Comparison of ENCODE assay signal across 8 cellular contexts in the genomic region with DNA sequence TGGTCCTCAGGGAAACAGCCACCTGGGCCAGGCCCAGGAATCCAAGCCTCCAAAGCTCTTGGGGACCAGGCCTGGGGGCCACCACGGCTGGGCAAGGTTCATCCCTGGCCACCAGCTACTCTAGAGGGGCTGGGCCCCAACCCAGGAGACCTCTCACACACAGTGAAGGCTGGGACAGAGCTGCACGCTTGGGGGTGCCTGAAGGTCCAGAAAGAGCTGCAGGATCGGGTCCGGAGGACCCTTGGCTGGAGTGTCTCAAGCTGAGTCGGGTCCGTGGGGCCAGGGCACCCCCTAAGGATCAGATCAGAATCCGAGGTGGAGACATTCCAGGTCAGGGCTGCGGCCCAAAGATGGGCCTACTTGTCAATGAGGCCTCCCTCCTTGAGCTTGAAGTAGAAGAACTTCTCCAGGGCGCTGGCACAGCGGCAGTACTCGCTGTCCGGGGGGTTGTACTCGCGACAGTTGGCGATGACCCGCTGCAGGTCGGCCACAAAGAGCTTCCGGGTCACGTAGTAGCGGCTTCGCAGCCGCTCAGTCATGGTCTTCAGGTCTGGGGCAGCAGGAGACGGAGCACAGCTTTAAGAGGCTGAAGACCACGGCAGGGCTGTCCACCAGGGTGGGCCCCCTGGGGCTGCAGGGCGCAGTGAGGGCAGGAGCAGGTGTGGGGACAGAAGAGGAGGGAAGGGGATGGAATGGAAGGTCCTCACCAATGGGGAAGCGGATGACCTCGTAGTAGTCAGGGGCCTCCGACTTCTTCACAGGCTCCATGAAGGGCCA. TPM values are rescaled to one million over a fixed set of nuclear protein-coding genes. Genes with fewer than 3 reads are reported as not detected.
DNase-seq lines count a peak whose midpoint lies in the region; FAIRE-seq and TF ChIP-seq lines count a peak whose summit lies in the region.
"Had no signal": no experiment of that assay in that cellular context is flagged by ENCODE, and none has a peak within 500 bp of the region (broad histone marks: within the 10 kb centered on the region; RNA-seq: fewer than 3 reads in every experiment).

No MANE protein-coding gene starts in this region.

- H3K4me3 Mint-ChIP-seq in activated CD4-positive, alpha-beta memory T cell treated with anti-CD3 and anti-CD28 coated beads, Interleukin-2, amount 10 ng/mL, durations not matched to agents 7 days and 5 days = peak overlapping the region; percentile 91

- H3K27ac Mint-ChIP-seq in activated CD4-positive, alpha-beta memory T cell treated with anti-CD3 and anti-CD28 coated beads, Interleukin-2, amount 10 ng/mL, durations not matched to agents 7 days and 5 days = peak overlapping the region; percentile 98

- H3K4me2 ChIP-seq in keratinocyte (ENCODE audit: control insufficient read depth, extremely low read depth, insufficient read depth, low read depth, low read length) = no peak overlapping the region

- POLR2A ChIA-PET in activated CD4-positive, alpha-beta memory T cell treated with anti-CD3 and anti-CD28 coated beads, Interleukin-2, amount 10 ng/mL, durations not matched to agents 7 days and 5 days (lab: Charles Lee) = interaction anchor here (1.0 to 11.7 kb wide), 27 partner anchors 7 to 711 kb away, joined by 4 to 237 read pairs (median 8); a partner anchor contains a TSS

- CTCF ChIA-PET in activated CD4-positive, alpha-beta memory T cell treated with anti-CD3 and anti-CD28 coated beads, Interleukin-2, amount 10 ng/mL, durations not matched to agents 7 days and 5 days (lab: Charles Lee) = interaction anchor here (0.8 to 6.1 kb wide), 11 partner anchors 10 to 183 kb away, joined by 3 to 70 read pairs (median 10); a partner anchor contains a TSS

- TF ChIP-seq POLR2A in stomach (IDR thresholded peaks at IDR 0.05) = no peak

- WGBS in stomach, 5 donors = 86 to 90% (median 88%) methylated on average over 24 to 28 of the region's 28 CpGs

- peaks cover 48% of the 10 kb centered on the region for H3K36me3 Mint-ChIP-seq in activated CD4-positive, alpha-beta memory T cell treated with anti-CD3 and anti-CD28 coated beads, Interleukin-2, amount 10 ng/mL, durations not matched to agents 7 days and 5 days (ENCODE audit: low read depth)

- TF ChIP-seq EP300 in stomach (IDR thresholded peaks at IDR 0.05) = no peak

- H3K27ac ChIP-seq in HL-60 (replicated peaks) = peak overlapping the region; percentile 55
- peak overlapping the region; percentile 76 for H3K27ac ChIP-seq in keratinocyte (ENCODE audit: control insufficient read depth, insufficient read depth, low read length)
- peak overlapping the region; percentile 92 to 96 (median 92) for H3K27ac ChIP-seq in stomach

- H3K4me1 ChIP-seq in keratinocyte (ENCODE audit: control insufficient read depth, extremely low read depth, insufficient read depth, low read length) = peaks cover 20% of the 10 kb centered on the region
- peaks cover 18 to 40% (median 29%) of the 10 kb centered on the region in 4 donors for H3K4me1 ChIP-seq in stomach

- peaks cover 18 to 23% of the 10 kb centered on the region in 2 experiments for H3K36me3 ChIP-seq in keratinocyte (ENCODE audit: control insufficient read depth in 2 of 2, extremely low read depth in 1 of 2, insufficient read depth in 2 of 2, low read length in 2 of 2)
- H3K36me3 ChIP-seq in stomach = peaks cover 5 to 67% (median 51%) of the 10 kb centered on the region in 4 donors

- dilution Hi-C loops in keratinocyte (cut with MboI; ENCODE audit: extremely low pct_ligation_motif_present, low sequenced_read_pairs) = no loop called here

- no peaks in the 10 kb centered on the region for H4K20me1 ChIP-seq in keratinocyte (ENCODE audit: control insufficient read depth, extremely low read depth, insufficient read depth, low read length)

- FAIRE-seq in keratinocyte (lab: Jason Lieb, UNC) (no peak), urothelium cell line (lab: Jason Lieb, UNC) (no peak)

- H3K27me3 ChIP-seq in HL-60 (ENCODE audit: insufficient read depth, poor library complexity, severe bottlenecking) (no peaks in the 10 kb centered on the region), keratinocyte (ENCODE audit: control insufficient read depth, extremely low read depth, insufficient read depth, low read length) (no peaks in the 10 kb centered on the region), stomach (no peaks in the 10 kb centered on the region)

- H3K9me1 ChIP-seq in keratinocyte (ENCODE audit: control insufficient read depth, extremely low read depth, insufficient read depth, low read length) = no peaks in the 10 kb centered on the region

- no peak overlapping the region for H2AFZ ChIP-seq in keratinocyte (ENCODE audit: control insufficient read depth, low read length)

- no peak for TF ChIP-seq CTCF in HL-60 (IDR thresholded peaks at IDR 0.05; ENCODE audit: insufficient read depth, low read length)
- TF ChIP-seq CTCF in keratinocyte (optimal IDR thresholded peaks at IDR 0.05 in 1 of 3, IDR thresholded peaks at IDR 0.05 in 1 of 3, conservative IDR thresholded peaks at IDR 0.05 in 1 of 3; ENCODE audit: extremely low read depth in 1 of 3, insufficient read depth in 2 of 3, low read length in 3 of 3) = no peak
- no peak for TF ChIP-seq CTCF in stomach (IDR thresholded peaks at IDR 0.05)

- DNase-seq in HL-60 (ENCODE audit: low read depth in 1 of 2, low spot score in 1 of 2) = no peak
- no peak for DNase-seq in activated CD4-positive, alpha-beta memory T cell treated with anti-CD3 and anti-CD28 coated beads, Interleukin-2, amount 10 ng/mL, durations not matched to agents 7 days and 5 days
- DNase-seq in keratinocyte (ENCODE audit: low read depth, low spot score) = no peak
- no peak for DNase-seq in stomach
- no peak for DNase-seq in NK-92 (lab: John Stamatoyannopoulos, UW; ENCODE audit: unreplicated experiment)
- DNase-seq in urothelium cell line (ENCODE audit: low spot score) = no peak
- no peak for DNase-seq in KG1 (lab: John Stamatoyannopoulos, UW)
- DNase-seq: NCI-H1092 treated with DMSO at 0.1 percent for 48 hours had no signal

- H3K4me3 ChIP-seq in HL-60 (replicated peaks; ENCODE audit: insufficient read depth, low read length) (no peak overlapping the region), keratinocyte (ENCODE audit: control insufficient read depth in 2 of 3, extremely low read depth in 1 of 3, insufficient read depth in 2 of 3, low read depth in 1 of 3, low read length in 3 of 3) (no peak overlapping the region), stomach (peak overlapping the region in 1 of 4 donors; percentile 65)

- peaks cover 68% of the 10 kb centered on the region for H3K4me1 Mint-ChIP-seq in activated CD4-positive, alpha-beta memory T cell treated with anti-CD3 and anti-CD28 coated beads, Interleukin-2, amount 10 ng/mL, durations not matched to agents 7 days and 5 days

- no peaks in the 10 kb centered on the region for H3K9me3 Mint-ChIP-seq in activated CD4-positive, alpha-beta memory T cell treated with anti-CD3 and anti-CD28 coated beads, Interleukin-2, amount 10 ng/mL, durations not matched to agents 7 days and 5 days

- no peaks in the 10 kb centered on the region for H3K27me3 Mint-ChIP-seq in activated CD4-positive, alpha-beta memory T cell treated with anti-CD3 and anti-CD28 coated beads, Interleukin-2, amount 10 ng/mL, durations not matched to agents 7 days and 5 days

- intact Hi-C loops in stomach (cut with DNase I; ENCODE audit: low total_unique reads) = loop anchor here (5.0 kb wide), 1 partner anchor 91 kb away; a partner anchor contains a TSS

- peak overlapping the region; percentile 81 for H3K9ac ChIP-seq in keratinocyte (ENCODE audit: control insufficient read depth, extremely low read depth, insufficient read depth, low read length)

- H3K79me2 ChIP-seq in keratinocyte (ENCODE audit: control insufficient read depth, insufficient read depth, low read length) = no peaks in the 10 kb centered on the region

- H3K9me3 ChIP-seq in keratinocyte (ENCODE audit: control insufficient read depth, low read depth, low read length) (no peaks in the 10 kb centered on the region), stomach (no peaks in the 10 kb centered on the region)

RNA-seq across cellular contexts. Expression of a gene that starts 1.0 kb away (rescaled TPM):
- total RNA-seq in activated CD4-positive, alpha-beta memory T cell treated with anti-CD3 and anti-CD28 coated beads, Interleukin-2, amount 10 ng/mL, durations not matched to agents 7 days and 5 days = 10 to 100 TPM; 97.0 to 97.3 TPM
- polyA plus RNA-seq in keratinocyte (5.2 to 8.8 TPM (median 6.1 TPM) in 3 replicates), stomach (10 to 100 TPM; 15.1 to 23.4 (median 20.3) TPM)
- polyA plus RNA-seq in keratinocyte (2011; ENCODE audit: low read depth) = 2.0 TPM
- 2.4 and 3.5 TPM in 2 replicates for polyA plus RNA-seq in keratinocyte (2011; cell fraction: cytosol; rRNA removed)
- polyA plus RNA-seq in keratinocyte (2011; cell fraction: nucleus; rRNA removed) = 12.3 and 14.9 TPM in 2 replicates
- polyA plus RNA-seq in keratinocyte (2012; ENCODE audit: low replicate concordance) = 3.8 and 7.1 TPM in 2 replicates
- 5.2 to 13.9 TPM (median 9.6 TPM) in 3 replicates for polyA minus RNA-seq in keratinocyte
- polyA minus RNA-seq in keratinocyte (2011; cell fraction: cytosol; rRNA and poly(A)+ RNA removed) = 6.3 TPM
- 4.4 and 5.7 TPM in 2 replicates for polyA minus RNA-seq in keratinocyte (2011; cell fraction: nucleus; rRNA and poly(A)+ RNA removed)
- total RNA-seq in stomach = 10 to 100 TPM in 2 of 5 donors, 1 to 10 TPM in 3; 3.2 to 21.9 (median 9.8) TPM

RNA-seq across cellular contexts. Expression of a gene that starts 7.7 kb away (rescaled TPM):
- 10 to 100 TPM; 25.7 to 26.7 TPM for total RNA-seq in activated CD4-positive, alpha-beta memory T cell treated with anti-CD3 and anti-CD28 coated beads, Interleukin-2, amount 10 ng/mL, durations not matched to agents 7 days and 5 days
- polyA plus RNA-seq in keratinocyte (26.1 to 42.0 TPM (median 28.2 TPM) in 3 replicates), stomach (10 to 100 TPM; 25.0 to 90.2 (median 29.3) TPM)
- 13.2 TPM for polyA plus RNA-seq in keratinocyte (2011; ENCODE audit: low read depth)
- polyA plus RNA-seq in keratinocyte (2011; cell fraction: cytosol; rRNA removed) = 11.7 and 16.6 TPM in 2 replicates
- 132 and 177 TPM in 2 replicates for polyA plus RNA-seq in keratinocyte (2011; cell fraction: nucleus; rRNA removed)
- polyA plus RNA-seq in keratinocyte (2012; ENCODE audit: low replicate concordance) = 23.6 and 33.2 TPM in 2 replicates
- polyA minus RNA-seq in keratinocyte = 22.0 to 38.4 TPM (median 22.8 TPM) in 3 replicates
- polyA minus RNA-seq in keratinocyte (2011; cell fraction: cytosol; rRNA and poly(A)+ RNA removed) = 18.4 TPM
- polyA minus RNA-seq in keratinocyte (2011; cell fraction: nucleus; rRNA and poly(A)+ RNA removed) = 18.3 and 22.7 TPM in 2 replicates
- total RNA-seq in stomach = 100 to 1,000 TPM in 1 of 5 donors, 10 to 100 TPM in 4; 10.1 to 114 (median 74.7) TPM

RNA-seq across cellular contexts. Expression of a gene that starts 9.1 kb away (rescaled TPM):
- total RNA-seq in activated CD4-positive, alpha-beta memory T cell treated with anti-CD3 and anti-CD28 coated beads, Interleukin-2, amount 10 ng/mL, durations not matched to agents 7 days and 5 days = under 1 TPM in 1 of 2 experiments, not detected in 1; 0.18 TPM
- polyA plus RNA-seq in keratinocyte (0.03 TPM in 1 of 3 replicates, not detected in the others), stomach (under 1 TPM; 0.25 to 0.61 (median 0.35) TPM)
- polyA plus RNA-seq in keratinocyte (2011; ENCODE audit: low read depth) = not detected
- not detected in 2 replicates for polyA plus RNA-seq in keratinocyte (2011; cell fraction: cytosol; rRNA removed)
- not detected in 2 replicates for polyA plus RNA-seq in keratinocyte (2011; cell fraction: nucleus; rRNA removed)
- 0.16 and 0.18 TPM in 2 replicates for polyA plus RNA-seq in keratinocyte (2012; ENCODE audit: low replicate concordance)
- polyA minus RNA-seq in keratinocyte = not detected in 3 replicates
- not detected for polyA minus RNA-seq in keratinocyte (2011; cell fraction: cytosol; rRNA and poly(A)+ RNA removed)
- not detected in 2 replicates for polyA minus RNA-seq in keratinocyte (2011; cell fraction: nucleus; rRNA and poly(A)+ RNA removed)
- total RNA-seq in stomach = not detected

RNA-seq across cellular contexts. Expression of a gene that starts 15.2 kb away (rescaled TPM):
- total RNA-seq in activated CD4-positive, alpha-beta memory T cell treated with anti-CD3 and anti-CD28 coated beads, Interleukin-2, amount 10 ng/mL, durations not matched to agents 7 days and 5 days = not detected
- polyA plus RNA-seq in keratinocyte (0.03 to 0.13 TPM (median 0.09 TPM) in 3 replicates), stomach (1 to 10 TPM in 1 of 3 donors, under 1 TPM in 2; 0.31 to 1.4 (median 0.53) TPM)
- polyA plus RNA-seq in keratinocyte (2011; ENCODE audit: low read depth) = 0.10 TPM
- 0.10 TPM in 2 replicates for polyA plus RNA-seq in keratinocyte (2011; cell fraction: cytosol; rRNA removed)
- polyA plus RNA-seq in keratinocyte (2011; cell fraction: nucleus; rRNA removed) = 0.14 and 0.52 TPM in 2 replicates
- 0.17 TPM in 1 of 2 replicates, not detected in the other for polyA plus RNA-seq in keratinocyte (2012; ENCODE audit: low replicate concordance)
- 0.07 TPM in 1 of 3 replicates, not detected in the others for polyA minus RNA-seq in keratinocyte
- polyA minus RNA-seq in keratinocyte (2011; cell fraction: cytosol; rRNA and poly(A)+ RNA removed) = not detected
- not detected in 2 replicates for polyA minus RNA-seq in keratinocyte (2011; cell fraction: nucleus; rRNA and poly(A)+ RNA removed)
- under 1 TPM in 1 of 5 donors, not detected in 4; 0.87 TPM for total RNA-seq in stomach

RNA-seq across cellular contexts. Expression of a gene that starts 41.3 kb away (rescaled TPM):
- 10 to 100 TPM; 95.8 to 97.3 TPM for total RNA-seq in activated CD4-positive, alpha-beta memory T cell treated with anti-CD3 and anti-CD28 coated beads, Interleukin-2, amount 10 ng/mL, durations not matched to agents 7 days and 5 days
- polyA plus RNA-seq in keratinocyte (162 to 205 TPM (median 190 TPM) in 3 replicates), stomach (100 to 1,000 TPM in 2 of 3 donors, 10 to 100 TPM in 1; 67.0 to 225 (median 170) TPM)
- polyA plus RNA-seq in keratinocyte (2011; ENCODE audit: low read depth) = 39.1 TPM
- 175 and 251 TPM in 2 replicates for polyA plus RNA-seq in keratinocyte (2011; cell fraction: cytosol; rRNA removed)
- polyA plus RNA-seq in keratinocyte (2011; cell fraction: nucleus; rRNA removed) = 119 and 154 TPM in 2 replicates
- polyA plus RNA-seq in keratinocyte (2012; ENCODE audit: low replicate concordance) = 93.5 and 168 TPM in 2 replicates
- 92.2 to 195 TPM (median 110 TPM) in 3 replicates for polyA minus RNA-seq in keratinocyte
- 108 TPM for polyA minus RNA-seq in keratinocyte (2011; cell fraction: cytosol; rRNA and poly(A)+ RNA removed)
- 31.3 and 35.6 TPM in 2 replicates for polyA minus RNA-seq in keratinocyte (2011; cell fraction: nucleus; rRNA and poly(A)+ RNA removed)
- 100 to 1,000 TPM in 1 of 5 donors, 10 to 100 TPM in 4; 26.8 to 105 (median 69.2) TPM for total RNA-seq in stomach

Comparison
In these comparisons a context has a peak if more than half of its experiments do, and no peak if none do; other contexts are left out.
1. RNA of a gene that starts 1.0 kb away (total RNA-seq): 97.0 to 97.3 TPM in activated CD4-positive, alpha-beta memory T cell treated with anti-CD3 and anti-CD28 coated beads, Interleukin-2, amount 10 ng/mL, durations not matched to agents 7 days and 5 days; 3.2 to 21.9 TPM in stomach; every median in the first group is over 4 times any median in the second.
2. Peak in every context shown above with its lines, with median percentiles within 50 percentile points of each other: H3K27ac ChIP-seq.